ENCODE assay signal across 27 cellular contexts in the genomic region with DNA sequence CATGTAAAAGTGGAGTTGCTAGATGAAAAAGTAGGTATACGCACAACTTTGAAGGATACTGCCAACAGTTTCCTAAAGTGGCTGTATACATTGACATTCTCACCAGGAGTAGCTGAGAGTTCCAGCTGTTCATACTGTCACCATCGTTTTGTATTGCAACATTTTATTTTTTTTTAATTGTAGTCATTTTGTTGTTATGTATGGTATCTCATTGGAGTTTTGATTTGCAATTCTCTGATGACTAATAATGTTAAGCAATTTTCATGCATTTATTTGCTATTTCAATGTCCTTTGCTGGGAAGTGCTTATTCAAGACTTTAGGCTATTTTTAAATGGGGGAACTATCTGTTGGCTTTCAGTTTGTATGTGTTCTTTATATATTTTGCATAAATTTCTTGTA.
DNase-seq lines count a peak whose midpoint lies in the region; ATAC-seq, FAIRE-seq and TF ChIP-seq lines count a peak whose summit lies in the region.
"Had no signal": no experiment of that assay in that cellular context is flagged by ENCODE, and none has a peak within 500 bp of the region (broad histone marks: within the 10 kb centered on the region; RNA-seq: fewer than 3 reads in every experiment).

No MANE protein-coding gene starts in this region.

- no peaks in the 10 kb centered on the region for H3K27me3 ChIP-seq in bronchial epithelial cell (ENCODE audit: control insufficient read depth, insufficient read depth, low read length)
- H3K27me3 ChIP-seq in Karpas-422 (ENCODE audit: low read length) = no peaks in the 10 kb centered on the region
- H3K27me3 ChIP-seq: heart left ventricle had no signal

- H3K9me3 ChIP-seq in Karpas-422 (ENCODE audit: low read length) = peaks cover 26% of the 10 kb centered on the region; the same call in 1 of the 2 replicates
- H3K9me3 ChIP-seq: lower lobe of right lung, pancreas had no signal

- no peak overlapping the region for H3K27ac Mint-ChIP-seq in HFFc6
- H3K27ac Mint-ChIP-seq: activated CD4-positive, alpha-beta memory T cell treated with anti-CD3 and anti-CD28 coated beads for 36 hours; activated naive CD4-positive, alpha-beta T cell treated with anti-CD3 and anti-CD28 coated beads, Interleukin-2, amount 10 ng/mL, durations not matched to agents 7 days and 5 days; B cell; dendritic cell treated with granulocyte-macrophage colony-stimulating factor and Interleukin-4, amounts not matched to agents 40 ng/mL and 50 ng/mL, for 4 days; immature natural killer cell; T-helper 17 cell had no signal

- no peak for FAIRE-seq in bronchial epithelial cell (lab: Jason Lieb, UNC)
- FAIRE-seq: D721Med, HTR-8/SVneo, urothelium cell line had no signal

- no peaks in the 10 kb centered on the region; the same call in 1 of the 2 replicates for H3K36me3 Mint-ChIP-seq in HFFc6 (ENCODE audit: low read depth)
- H3K36me3 Mint-ChIP-seq: activated CD4-positive, alpha-beta memory T cell treated with anti-CD3 and anti-CD28 coated beads for 36 hours; activated naive CD4-positive, alpha-beta T cell treated with anti-CD3 and anti-CD28 coated beads, Interleukin-2, amount 10 ng/mL, durations not matched to agents 7 days and 5 days; immature natural killer cell had no signal

- TF ChIP-seq CTCF in AG09319 (IDR thresholded peaks at IDR 0.05; ENCODE audit: low read depth, low read length) = no peak
- no peak for TF ChIP-seq CTCF in HFFc6 (IDR thresholded peaks at IDR 0.05)
- TF ChIP-seq CTCF in bronchial epithelial cell (IDR thresholded peaks at IDR 0.05; ENCODE audit: insufficient read depth, low read length, severe bottlenecking) = no peak
- no peak for TF ChIP-seq CTCF in GM13976 (IDR thresholded peaks at IDR 0.05; ENCODE audit: borderline replicate concordance, control extremely low read depth, extremely low read depth, insufficient read depth, missing control alignments)

- H3K9me2 ChIP-seq in Karpas-422 (replicated peaks; ENCODE audit: insufficient read depth, low read length) = no peaks in the 10 kb centered on the region

- no peak overlapping the region for H3K4me2 ChIP-seq in Karpas-422 (ENCODE audit: low read depth, low read length, poor library complexity, severe bottlenecking)

- ATAC-seq in Right ventricle myocardium inferior = no peak
- ATAC-seq: lower lobe of right lung, T-helper 17 cell had no signal

- no peak overlapping the region for H3K27ac ChIP-seq in Karpas-422 (ENCODE audit: low read length)
- H3K27ac ChIP-seq: lower lobe of right lung, pancreas, skin epidermis, WERI-Rb-1 had no signal

- intact Hi-C loops in Right ventricle myocardium inferior (cut with DNase I) = no loop called here

- H3K9me3 Mint-ChIP-seq in HFFc6 = no peaks in the 10 kb centered on the region
- H3K9me3 Mint-ChIP-seq: activated CD4-positive, alpha-beta memory T cell treated with anti-CD3 and anti-CD28 coated beads for 36 hours; activated naive CD4-positive, alpha-beta T cell treated with anti-CD3 and anti-CD28 coated beads, Interleukin-2, amount 10 ng/mL, durations not matched to agents 7 days and 5 days; immature natural killer cell had no signal

- in situ Hi-C loops in GM13976 (cut with MboI; ENCODE audit: low sequenced_read_pairs, unreplicated experiment) = no loop called here

- H3K4me3 Mint-ChIP-seq in HFFc6 = no peak overlapping the region; the same call in none of the 2 replicates
- H3K4me3 Mint-ChIP-seq: activated CD4-positive, alpha-beta memory T cell treated with anti-CD3 and anti-CD28 coated beads for 36 hours; activated naive CD4-positive, alpha-beta T cell treated with anti-CD3 and anti-CD28 coated beads, Interleukin-2, amount 10 ng/mL, durations not matched to agents 7 days and 5 days; B cell; dendritic cell treated with granulocyte-macrophage colony-stimulating factor and Interleukin-4, amounts not matched to agents 40 ng/mL and 50 ng/mL, for 4 days; immature natural killer cell; T-helper 17 cell had no signal

- peaks cover 48% of the 10 kb centered on the region for H3K4me1 Mint-ChIP-seq in HFFc6 (ENCODE audit: low read depth)
- H3K4me1 Mint-ChIP-seq: activated naive CD4-positive, alpha-beta T cell treated with anti-CD3 and anti-CD28 coated beads, Interleukin-2, amount 10 ng/mL, durations not matched to agents 7 days and 5 days; immature natural killer cell; T-helper 17 cell had no signal

- H4K20me1 ChIP-seq in Karpas-422 (ENCODE audit: insufficient read depth, low read depth, low read length) = no peaks in the 10 kb centered on the region

- no peaks in the 10 kb centered on the region for H3K4me1 ChIP-seq in Karpas-422 (ENCODE audit: low read length)
- H3K4me1 ChIP-seq: pancreas had no signal

- no peak overlapping the region for H3K9ac ChIP-seq in Karpas-422 (ENCODE audit: low read length)

- H3K27me3 Mint-ChIP-seq in HFFc6 (ENCODE audit: insufficient read depth) = no peaks in the 10 kb centered on the region
- H3K27me3 Mint-ChIP-seq: activated CD4-positive, alpha-beta memory T cell treated with anti-CD3 and anti-CD28 coated beads for 36 hours; activated naive CD4-positive, alpha-beta T cell treated with anti-CD3 and anti-CD28 coated beads, Interleukin-2, amount 10 ng/mL, durations not matched to agents 7 days and 5 days; B cell; dendritic cell treated with granulocyte-macrophage colony-stimulating factor and Interleukin-4, amounts not matched to agents 40 ng/mL and 50 ng/mL, for 4 days had no signal

- no peak overlapping the region for H2AFZ ChIP-seq in Karpas-422 (ENCODE audit: low read length)

- DNase-seq in AG09319 (ENCODE audit: extremely low read depth, low read depth) = peak; percentile 41
- DNase-seq in HFFc6 = peak; percentile 68
- DNase-seq in bronchial epithelial cell (ENCODE audit: low read depth) = peak; percentile 93
- DNase-seq in iris pigment epithelial cell (ENCODE audit: low read depth) = peak; percentile 88
- DNase-seq in DMS53 treated with DMSO at 0.1 percent for 48 hours (lab: John Stamatoyannopoulos, UW; ENCODE audit: unreplicated experiment) = no peak
- DNase-seq in Right ventricle myocardium inferior (ENCODE audit: missing footprints) = no peak
- no peak for DNase-seq in GM13976 (ENCODE audit: low spot score)
- no peak for DNase-seq in Karpas-422
- DNase-seq: activated CD4-positive, alpha-beta memory T cell treated with anti-CD3 and anti-CD28 coated beads for 36 hours; activated naive CD4-positive, alpha-beta T cell treated with anti-CD3 and anti-CD28 coated beads, Interleukin-2, amount 10 ng/mL, durations not matched to agents 7 days and 5 days; activated T-cell treated with anti-CD3 and anti-CD28 coated beads, Interleukin-2, amount 50 U/mL, for 1 hour; heart left ventricle; immature natural killer cell; lower lobe of right lung; NCI-H187 treated with DMSO at 0.1 percent for 48 hours; NCI-H446 treated with DMSO at 0.1 percent for 48 hours; pancreas; SIG-M5; stimulated activated CD4-positive, alpha-beta T cell treated with anti-CD3 and anti-CD28 coated beads, Interleukin-4, amount 100 ng/mL, for 1 hour; T-helper 17 cell; WERI-Rb-1 had no signal

- no peaks in the 10 kb centered on the region for H3K79me2 ChIP-seq in Karpas-422 (ENCODE audit: low read length)

- no peak overlapping the region for H3K4me3 ChIP-seq in bronchial epithelial cell (ENCODE audit: low read depth, low read length)
- no peak overlapping the region for H3K4me3 ChIP-seq in Karpas-422 (ENCODE audit: low read length)
- H3K4me3 ChIP-seq: heart left ventricle, lower lobe of right lung, pancreas, skin epidermis had no signal

- H3K36me3 ChIP-seq in bronchial epithelial cell (ENCODE audit: control insufficient read depth, insufficient read depth, low read length) (no peaks in the 10 kb centered on the region), Karpas-422 (ENCODE audit: insufficient read depth, low read length) (no peaks in the 10 kb centered on the region)
- H3K36me3 ChIP-seq: heart left ventricle, lower lobe of right lung, pancreas, WERI-Rb-1 had no signal

Comparison
In these comparisons a context has a peak if more than half of its experiments do, and no peak if none do; other contexts are left out.
1. DNase-seq: peak in AG09319 (single experiment), HFFc6 (single experiment), bronchial epithelial cell (single experiment) and iris pigment epithelial cell (single experiment); none in DMS53 treated with DMSO at 0.1 percent for 48 hours (single experiment), Right ventricle myocardium inferior (single experiment), GM13976 (single experiment) and Karpas-422 (single experiment).